ENCODE assay signal across 17 cellular contexts in genomic region chr14:68511727-68512047, GRCh38.
DNase-seq lines count a peak whose midpoint lies in the region; ATAC-seq, FAIRE-seq and TF ChIP-seq lines count a peak whose summit lies in the region.
"Had no signal": no experiment of that assay in that cellular context is flagged by ENCODE, and none has a peak within 500 bp of the region (broad histone marks: within the 10 kb centered on the region; RNA-seq: fewer than 3 reads in every experiment).

No MANE protein-coding gene starts in this region.

- H3K27me3 ChIP-seq in body of pancreas (no peaks in the 10 kb centered on the region), muscle layer of duodenum (ENCODE audit: low read depth, low read length) (no peaks in the 10 kb centered on the region), subcutaneous abdominal adipose tissue (ENCODE audit: control insufficient read depth in 5 of 5, insufficient read depth in 4 of 5, low read length in 5 of 5) (no peaks in the 10 kb centered on the region)
- H3K27me3 ChIP-seq: right atrium auricular region had no signal

- H3K4me1 ChIP-seq in body of pancreas: peaks cover 54% of the 10 kb centered on the region
- peaks cover 29 to 36% of the 10 kb centered on the region in 2 donors for H3K4me1 ChIP-seq in muscle layer of duodenum (ENCODE audit: control insufficient read depth in 1 of 2, insufficient read depth in 2 of 2, low read length in 2 of 2)
- peaks cover 11 to 55% (median 39%) of the 10 kb centered on the region in 5 donors for H3K4me1 ChIP-seq in subcutaneous abdominal adipose tissue (ENCODE audit: control insufficient read depth in 5 of 5, insufficient read depth in 5 of 5, low read length in 5 of 5)
- peaks cover 59% of the 10 kb centered on the region for H3K4me1 ChIP-seq in OCI-LY7 (ENCODE audit: insufficient read depth, low read length, poor library complexity, severe bottlenecking)

- TF ChIP-seq CTCF in body of pancreas (IDR thresholded peaks at IDR 0.05): no peak
- no peak for TF ChIP-seq CTCF in OCI-LY7 (conservative IDR thresholded peaks at IDR 0.05; ENCODE audit: low read length)

- no peaks in the 10 kb centered on the region for H3K9me2 ChIP-seq in OCI-LY7 (ENCODE audit: insufficient read depth, low read length)

- no peak for ATAC-seq in body of pancreas
- ATAC-seq: activated T-helper 17 cell treated with anti-CD3 and anti-CD28 coated beads, Interleukin-2, amount 50 U/mL, for 72 hours; left lobe of liver had no signal

- no peak overlapping the region for H3K9ac ChIP-seq in subcutaneous abdominal adipose tissue (ENCODE audit: low read length in 5 of 5)

- POLR2A ChIA-PET in OCI-LY7 (lab: Charles Lee): no interaction called here

- no peaks in the 10 kb centered on the region for H3K9me3 ChIP-seq in body of pancreas
- H3K9me3 ChIP-seq in muscle layer of duodenum (ENCODE audit: control insufficient read depth in 1 of 2, low read length in 2 of 2): no peaks in the 10 kb centered on the region
- no peaks in the 10 kb centered on the region for H3K9me3 ChIP-seq in subcutaneous abdominal adipose tissue (ENCODE audit: control insufficient read depth in 5 of 5, low read length in 5 of 5)
- H3K9me3 ChIP-seq in OCI-LY7 (ENCODE audit: low read length): no peaks in the 10 kb centered on the region
- H3K9me3 ChIP-seq: right atrium auricular region had no signal

- intact Hi-C loops in body of pancreas (cut with DNase I): no loop called here
- intact Hi-C loops in OCI-LY7 (cut with micrococcal nuclease; ENCODE audit: unreplicated experiment): loop anchor here (5.0 kb wide), 2 partner anchors 281 to 306 kb away; partner anchors contain the start of gene ZFP36L1

- no peak overlapping the region for H2AFZ ChIP-seq in OCI-LY7 (ENCODE audit: low read length)

- H3K27ac ChIP-seq in body of pancreas (peak overlapping the region in 3 of 4 donors; percentile 55 to 64 (median 61)), muscle layer of duodenum (ENCODE audit: low read length) (peak overlapping the region; percentile 79), subcutaneous abdominal adipose tissue (ENCODE audit: low read depth, low read length) (peak overlapping the region; percentile 55), OCI-LY7 (ENCODE audit: low read depth, low read length, poor library complexity, severe bottlenecking) (no peak overlapping the region)

- H3K4me2 ChIP-seq in OCI-LY7 (ENCODE audit: low read length): no peak overlapping the region

- BruUV-seq in OCI-LY7 (replicated peaks; lab: Mats Ljungman, UMichigan): no TSS peak

- no peaks in the 10 kb centered on the region for H4K20me1 ChIP-seq in OCI-LY7 (ENCODE audit: insufficient read depth, low read length)

- H3K79me2 ChIP-seq in OCI-LY7 (ENCODE audit: insufficient read depth, low read depth, low read length): no peaks in the 10 kb centered on the region

- H3K36me3 ChIP-seq in body of pancreas (replicated peaks in 1 of 2; ENCODE audit: insufficient read depth in 1 of 2, low read depth in 2 of 2) (no peaks in the 10 kb centered on the region), muscle layer of duodenum (ENCODE audit: control insufficient read depth in 1 of 2, insufficient read depth in 2 of 2, low read length in 2 of 2) (no peaks in the 10 kb centered on the region), subcutaneous abdominal adipose tissue (ENCODE audit: control insufficient read depth in 5 of 5, insufficient read depth in 5 of 5, low read length in 5 of 5) (no peaks in the 10 kb centered on the region), OCI-LY7 (ENCODE audit: insufficient read depth, low read length) (no peaks in the 10 kb centered on the region)
- H3K36me3 ChIP-seq: right atrium auricular region had no signal

- FAIRE-seq in HTR-8/SVneo (lab: Jason Lieb, UNC): peak; percentile 13
- FAIRE-seq: bronchial epithelial cell, RCC 7860 had no signal

- CTCF ChIA-PET in OCI-LY7 (lab: Charles Lee; ENCODE audit: unreplicated experiment): no interaction called here

- TF ChIP-seq POLR2A in body of pancreas (IDR thresholded peaks at IDR 0.05): no peak

- H3K4me3 ChIP-seq in body of pancreas (no peak overlapping the region), muscle layer of duodenum (ENCODE audit: low read depth in 1 of 2, low read length in 2 of 2) (no peak overlapping the region), subcutaneous abdominal adipose tissue (ENCODE audit: low read depth in 1 of 5, low read length in 5 of 5) (no peak overlapping the region), OCI-LY7 (ENCODE audit: low read depth, low read length, poor library complexity, severe bottlenecking) (no peak overlapping the region)
- H3K4me3 ChIP-seq: right atrium auricular region had no signal

- DNase-seq in HTR-8/SVneo (ENCODE audit: insufficient read length, low spot score) (no peak), body of pancreas (no peak), mesenteric fat pad (ENCODE audit: low spot score) (no peak), OCI-LY7 (ENCODE audit: low spot score) (no peak), cerebellar cortex (ENCODE audit: low spot score) (no peak), SIG-M5 (lab: John Stamatoyannopoulos, UW) (no peak)
- DNase-seq: activated naive CD8-positive, alpha-beta T cell treated with anti-CD3 and anti-CD28 coated beads, Interleukin-2, amount 10 ng/mL, durations not matched to agents 7 days and 5 days; CD8-positive, alpha-beta memory T cell; NCI-H1436 treated with DMSO at 0.1 percent for 48 hours; stimulated activated naive CD4-positive, alpha-beta T cell treated with Interleukin-2 at 50 U/mL for 16 hours had no signal
